ENCODE assay signal across 8 cellular contexts in the genomic region with DNA sequence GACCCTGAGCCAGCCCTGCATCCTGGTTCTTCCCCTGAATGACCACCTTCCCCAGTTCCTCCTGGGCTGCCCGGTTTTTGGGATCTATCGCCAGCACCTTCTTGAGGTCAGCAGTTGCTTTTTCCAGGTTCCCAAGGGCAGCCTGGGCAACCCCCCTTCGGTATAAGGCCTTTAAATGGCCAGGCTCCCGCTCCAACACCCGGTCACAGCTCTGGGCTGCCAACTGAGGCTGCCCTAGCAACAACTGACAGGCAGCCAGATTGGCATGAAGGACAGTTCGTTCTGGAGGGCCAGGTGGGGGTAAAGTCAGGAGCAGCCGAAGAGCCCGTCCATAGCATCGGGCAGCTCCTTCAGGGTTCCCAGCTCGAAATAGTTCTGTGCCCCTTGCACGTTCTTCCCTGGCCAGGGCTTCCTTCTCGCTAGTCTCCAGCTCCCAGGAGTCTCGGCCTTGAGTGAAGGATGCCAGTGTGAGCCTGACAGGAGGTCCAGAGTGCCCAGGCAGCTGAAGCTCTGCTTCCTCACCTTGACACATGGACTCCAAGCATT. TPM values are rescaled to one million over a fixed set of nuclear protein-coding genes. Genes with fewer than 3 reads are reported as not detected.
DNase-seq lines count a peak whose midpoint lies in the region; ATAC-seq, FAIRE-seq and TF ChIP-seq lines count a peak whose summit lies in the region.

No MANE protein-coding gene starts in this region.

- H3K27me3 Mint-ChIP-seq in effector memory CD8-positive, alpha-beta T cell, result peaks cover 0 to 3% of the 10 kb centered on the region in 2 donors

- no peak for TF ChIP-seq RAD21 in neural cell (conservative IDR thresholded peaks at IDR 0.05)

- H3K36me3 ChIP-seq in BLaER1 (peaks cover 30% of the 10 kb centered on the region), NT2/D1 (ENCODE audit: insufficient read depth, insufficient read length, low read length) (peaks cover 29% of the 10 kb centered on the region), neural cell (ENCODE audit: insufficient read depth, low read length) (no peaks in the 10 kb centered on the region)

- TF ChIP-seq EP300 in neural cell (conservative IDR thresholded peaks at IDR 0.05; ENCODE audit: poor library complexity, severe bottlenecking), result no peak

- H4K20me1 ChIP-seq in BLaER1 (no peaks in the 10 kb centered on the region), neural cell (ENCODE audit: insufficient read depth) (no peaks in the 10 kb centered on the region)

- H3K79me2 ChIP-seq in neural cell (replicated peaks; ENCODE audit: insufficient read depth, low read length), result peaks cover 25% of the 10 kb centered on the region

- no peak for DNase-seq in NT2/D1 (ENCODE audit: low read depth, low spot score)
- no peak for DNase-seq in effector memory CD8-positive, alpha-beta T cell
- DNase-seq in KBM-7, result no peak
- no peak for DNase-seq in activated CD4-positive, alpha-beta T cell treated with anti-CD3 and anti-CD28 coated beads, Interleukin-2, amount 50 U/mL, for 48 hours
- DNase-seq in effector CD4-positive, alpha-beta T cell, result no peak
- no peak for DNase-seq in HTR-8/SVneo (ENCODE audit: insufficient read length, low spot score)

- no peaks in the 10 kb centered on the region for H3K9me2 ChIP-seq in neural cell (ENCODE audit: insufficient read depth, low read length)

- H3K4me1 ChIP-seq in BLaER1, result peaks cover 35% of the 10 kb centered on the region
- H3K4me1 ChIP-seq in NT2/D1 (ENCODE audit: insufficient read depth, insufficient read length), result peaks cover 4% of the 10 kb centered on the region

- H3K4me1 Mint-ChIP-seq in effector memory CD8-positive, alpha-beta T cell (ENCODE audit: low read depth in 2 of 2), result peaks cover 33 to 40% of the 10 kb centered on the region in 2 donors

- no peak for FAIRE-seq in HTR-8/SVneo (lab: Jason Lieb, UNC)

- H3K9me3 ChIP-seq in BLaER1, result no peaks in the 10 kb centered on the region
- H3K9me3 ChIP-seq in NT2/D1 (ENCODE audit: insufficient read depth, low read length), result no peaks in the 10 kb centered on the region
- no peaks in the 10 kb centered on the region for H3K9me3 ChIP-seq in neural cell (ENCODE audit: low read length)

- H3K4me3 Mint-ChIP-seq in effector memory CD8-positive, alpha-beta T cell, result peak overlapping the region; percentile 97 to 100

- peak overlapping the region; percentile 78 for H3K4me3 ChIP-seq in BLaER1
- H3K4me3 ChIP-seq in NT2/D1 (ENCODE audit: insufficient read length, low read depth), result no peak overlapping the region
- peak overlapping the region; percentile 89 for H3K4me3 ChIP-seq in neural cell (ENCODE audit: low read length)

- peak overlapping the region; percentile 82 for H3K9ac ChIP-seq in BLaER1
- H3K9ac ChIP-seq in NT2/D1 (ENCODE audit: insufficient read length, low read depth), result peak overlapping the region; percentile 62
- H3K9ac ChIP-seq in neural cell (ENCODE audit: low read length), result peak overlapping the region; percentile 73

- no peak for TF ChIP-seq CTCF in neural cell (IDR thresholded peaks at IDR 0.05; ENCODE audit: poor library complexity, severe bottlenecking)

- no peaks in the 10 kb centered on the region for H3F3A ChIP-seq in neural cell (ENCODE audit: insufficient read depth, low read length, poor library complexity, severe bottlenecking)

- H2AFZ ChIP-seq in neural cell (ENCODE audit: low read depth, low read length), result no peak overlapping the region

- peaks cover 42% of the 10 kb centered on the region for H3K36me3 Mint-ChIP-seq in effector memory CD8-positive, alpha-beta T cell (ENCODE audit: insufficient read depth)

- H3K4me2 ChIP-seq in BLaER1, result peak overlapping the region; percentile 98
- peak overlapping the region; percentile 94 for H3K4me2 ChIP-seq in neural cell (ENCODE audit: low read length)

- no peaks in the 10 kb centered on the region for H3K27me3 ChIP-seq in BLaER1
- H3K27me3 ChIP-seq in NT2/D1 (ENCODE audit: insufficient read depth, insufficient read length), result no peaks in the 10 kb centered on the region
- H3K27me3 ChIP-seq in neural cell (ENCODE audit: insufficient read depth, low read depth, low read length), result no peaks in the 10 kb centered on the region

- no peak for ATAC-seq in effector memory CD8-positive, alpha-beta T cell (replicated peaks)

- H3K9me3 Mint-ChIP-seq in effector memory CD8-positive, alpha-beta T cell, result no peaks in the 10 kb centered on the region

- H3K27ac ChIP-seq in BLaER1 (peak overlapping the region; percentile 69), neural cell (ENCODE audit: low read length) (peak overlapping the region; percentile 76)

- in situ Hi-C loops in KBM-7 (cut with MboI; ENCODE audit: low pct_unique_long_range_greater_than_20kb, low sequenced_read_pairs), result no loop called here

- H3K27ac Mint-ChIP-seq in effector memory CD8-positive, alpha-beta T cell, result peak overlapping the region; percentile 96 to 99

TF ChIP-seq in neural cell, 6 proteins besides CTCF, POLR2A, EP300 and RAD21:
- TF ChIP-seq MXI1 (conservative IDR thresholded peaks at IDR 0.05; ENCODE audit: poor library complexity, severe bottlenecking) (no peak), TAF1 (IDR thresholded peaks at IDR 0.05; ENCODE audit: low read depth) (no peak)
- TF ChIP-seq, protein P1, sequence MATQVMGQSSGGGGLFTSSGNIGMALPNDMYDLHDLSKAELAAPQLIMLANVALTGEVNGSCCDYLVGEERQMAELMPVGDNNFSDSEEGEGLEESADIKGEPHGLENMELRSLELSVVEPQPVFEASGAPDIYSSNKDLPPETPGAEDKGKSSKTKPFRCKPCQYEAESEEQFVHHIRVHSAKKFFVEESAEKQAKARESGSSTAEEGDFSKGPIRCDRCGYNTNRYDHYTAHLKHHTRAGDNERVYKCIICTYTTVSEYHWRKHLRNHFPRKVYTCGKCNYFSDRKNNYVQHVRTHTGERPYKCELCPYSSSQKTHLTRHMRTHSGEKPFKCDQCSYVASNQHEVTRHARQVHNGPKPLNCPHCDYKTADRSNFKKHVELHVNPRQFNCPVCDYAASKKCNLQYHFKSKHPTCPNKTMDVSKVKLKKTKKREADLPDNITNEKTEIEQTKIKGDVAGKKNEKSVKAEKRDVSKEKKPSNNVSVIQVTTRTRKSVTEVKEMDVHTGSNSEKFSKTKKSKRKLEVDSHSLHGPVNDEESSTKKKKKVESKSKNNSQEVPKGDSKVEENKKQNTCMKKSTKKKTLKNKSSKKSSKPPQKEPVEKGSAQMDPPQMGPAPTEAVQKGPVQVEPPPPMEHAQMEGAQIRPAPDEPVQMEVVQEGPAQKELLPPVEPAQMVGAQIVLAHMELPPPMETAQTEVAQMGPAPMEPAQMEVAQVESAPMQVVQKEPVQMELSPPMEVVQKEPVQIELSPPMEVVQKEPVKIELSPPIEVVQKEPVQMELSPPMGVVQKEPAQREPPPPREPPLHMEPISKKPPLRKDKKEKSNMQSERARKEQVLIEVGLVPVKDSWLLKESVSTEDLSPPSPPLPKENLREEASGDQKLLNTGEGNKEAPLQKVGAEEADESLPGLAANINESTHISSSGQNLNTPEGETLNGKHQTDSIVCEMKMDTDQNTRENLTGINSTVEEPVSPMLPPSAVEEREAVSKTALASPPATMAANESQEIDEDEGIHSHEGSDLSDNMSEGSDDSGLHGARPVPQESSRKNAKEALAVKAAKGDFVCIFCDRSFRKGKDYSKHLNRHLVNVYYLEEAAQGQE (IDR thresholded peaks at IDR 0.05; ENCODE audit: borderline replicate concordance), result no peak

RNA-seq across cellular contexts. Expression of a gene that starts 0.8 kb away (rescaled TPM):
- polyA plus RNA-seq in neural cell, result 44.3 and 49.3 TPM in 2 replicates
- 25.7 and 27.5 TPM in 2 replicates for polyA minus RNA-seq in neural cell

RNA-seq across cellular contexts. Expression of a gene that starts 1.3 kb away (rescaled TPM):
- polyA plus RNA-seq in neural cell, result 8.6 and 10.9 TPM in 2 replicates
- polyA minus RNA-seq in neural cell, result 6.8 and 10.5 TPM in 2 replicates

RNA-seq across cellular contexts. Expression of a gene that starts 19.7 kb away (rescaled TPM):
- 3.3 and 3.6 TPM in 2 replicates for polyA plus RNA-seq in neural cell
- polyA minus RNA-seq in neural cell, result 3.7 and 8.0 TPM in 2 replicates

RNA-seq across cellular contexts. Expression of a gene that starts 22.9 kb away (rescaled TPM):
- 0.22 TPM in 1 of 2 replicates, not detected in the other for polyA plus RNA-seq in neural cell
- polyA minus RNA-seq in neural cell, result 0.35 and 0.73 TPM in 2 replicates

RNA-seq across cellular contexts. Expression of a gene that starts 25.1 kb away (rescaled TPM):
- 53.5 and 330 TPM in 2 replicates for polyA plus RNA-seq in neural cell
- 28.9 and 29.7 TPM in 2 replicates for polyA minus RNA-seq in neural cell
